Comparison of ENCODE assay signal across 22 cellular contexts in genomic region chr11:104098132-104098531, GRCh38.
A peak's percentile ranks its signal among the peaks of the same experiment; 100 is the strongest.
DNase-seq lines count a peak whose midpoint lies in the region; ATAC-seq and TF ChIP-seq lines count a peak whose summit lies in the region.
"Had no signal": no experiment of that assay in that cellular context is flagged by ENCODE, and none has a peak within 500 bp of the region (broad histone marks: within the 10 kb centered on the region; RNA-seq: fewer than 3 reads in every experiment).

No MANE protein-coding gene starts in this region.

- peak overlapping the region; percentile 39; the same call in 1 of the 2 replicates for H3K4me2 ChIP-seq in OCI-LY3 (ENCODE audit: low read length)
- no peak overlapping the region for H3K4me2 ChIP-seq in GM23248 (ENCODE audit: unreplicated experiment)
- H3K4me2 ChIP-seq: KMS-11 had no signal

- in situ Hi-C loops in GM23248 (cut with MboI) = no loop called here

- H3K4me1 ChIP-seq in OCI-LY3 (ENCODE audit: low read length) (peaks cover 10% of the 10 kb centered on the region), GM23248 (ENCODE audit: insufficient read depth) (0 out of 2 replicates have a peak, but pooled peaks cover 3% of the 10 kb centered on the region)
- H3K4me1 ChIP-seq: adrenal gland had no signal

- ATAC-seq in GM18517 (IDR thresholded peaks at IDR 0.05; ENCODE audit: unreplicated experiment) (peak; percentile 79), GM19351 (IDR thresholded peaks at IDR 0.05; ENCODE audit: unreplicated experiment) (peak; percentile 84), HG02981 (IDR thresholded peaks at IDR 0.05; ENCODE audit: unreplicated experiment) (peak; percentile 73), GM21786 (IDR thresholded peaks at IDR 0.05; ENCODE audit: unreplicated experiment) (no peak)
- ATAC-seq: activated CD4-positive, alpha-beta T cell treated with anti-CD3 and anti-CD28 coated beads for 36 hours; sciatic nerve; stimulated activated naive CD8-positive, alpha-beta T cell treated with anti-CD3 and anti-CD28 coated beads, Interleukin-15, Interleukin-2, amounts not matched to agents 100 U/mL and 50 U/mL, for 24 hours; T-helper 17 cell had no signal

- H3K79me2 ChIP-seq in OCI-LY3 (ENCODE audit: low read length) = no peaks in the 10 kb centered on the region
- no peaks in the 10 kb centered on the region for H3K79me2 ChIP-seq in GM23248 (ENCODE audit: insufficient read depth)

- H3K27me3 ChIP-seq in OCI-LY3 (ENCODE audit: low read depth, low read length) (no peaks in the 10 kb centered on the region), GM23248 (replicated peaks; ENCODE audit: insufficient read depth) (no peaks in the 10 kb centered on the region)
- H3K27me3 ChIP-seq: adrenal gland had no signal

- no peaks in the 10 kb centered on the region for H3K9me2 ChIP-seq in GM23248 (ENCODE audit: insufficient read depth)

- no peak for DNase-seq in stimulated activated CD4-positive, alpha-beta T cell treated with anti-CD3 and anti-CD28 coated beads, Interleukin-12 subunit alpha, Interleukin-12 subunit beta, amount 100 ng/mL, for 4 hours
- DNase-seq in GM23248 = no peak
- DNase-seq: activated CD4-positive, alpha-beta T cell treated with anti-CD3 and anti-CD28 coated beads for 36 hours; activated T-cell treated with anti-CD3 and anti-CD28 coated beads, Interleukin-2, amount 50 U/mL, for 24 hours; adrenal gland; effector CD8-positive, alpha-beta T cell; mesenchymal stem cell; NCI-H187 treated with DMSO at 0.1 percent for 48 hours; NCI-H69; stimulated activated naive CD8-positive, alpha-beta T cell treated with anti-CD3 and anti-CD28 coated beads, Interleukin-15, Interleukin-2, amounts not matched to agents 100 U/mL and 50 U/mL, for 24 hours; T-helper 17 cell had no signal

- H4K20me1 ChIP-seq in OCI-LY3 (ENCODE audit: insufficient read depth, low read length) (no peaks in the 10 kb centered on the region), GM23248 (ENCODE audit: insufficient read depth) (no peaks in the 10 kb centered on the region)

- WGBS in GM23248 (ENCODE audit: low coverage in 1 of 2, low lambda C conversion rate in 2 of 2, missing lambda C conversion rate in 2 of 2), 2 experiments = 79 to 81% methylated on average over 1 of the region's 1 CpG

- H3K4me3 ChIP-seq in OCI-LY3 (ENCODE audit: low read length) = peak overlapping the region; percentile 21; the same call in 1 of the 2 replicates
- no peak overlapping the region for H3K4me3 ChIP-seq in GM23248
- H3K4me3 ChIP-seq: adrenal gland, SK-N-MC, thoracic aorta had no signal

- H3K27ac ChIP-seq in OCI-LY3 (ENCODE audit: low read length) (no peak overlapping the region), GM23248 (no peak overlapping the region)
- H3K27ac ChIP-seq: adrenal gland, C4-2B, KMS-11, RWPE1, SK-N-MC, thoracic aorta had no signal

- H3K36me3 ChIP-seq in OCI-LY3 (replicated peaks; ENCODE audit: low read depth, low read length) (no peaks in the 10 kb centered on the region), GM23248 (ENCODE audit: low read depth) (no peaks in the 10 kb centered on the region)
- H3K36me3 ChIP-seq: adrenal gland, thoracic aorta had no signal

- H2AFZ ChIP-seq in OCI-LY3 (ENCODE audit: low read depth, low read length) (no peak overlapping the region), GM23248 (no peak overlapping the region)

- no peak overlapping the region for H3K9ac ChIP-seq in OCI-LY3 (ENCODE audit: low read length)
- H3K9ac ChIP-seq in GM23248 = no peak overlapping the region
- H3K9ac ChIP-seq: KMS-11 had no signal

- no peak for TF ChIP-seq CTCF in OCI-LY3 (IDR thresholded peaks at IDR 0.05; ENCODE audit: low read depth, low read length)

- H3F3A ChIP-seq in GM23248 (ENCODE audit: insufficient read depth) = no peaks in the 10 kb centered on the region

- no peaks in the 10 kb centered on the region for H3K9me3 ChIP-seq in OCI-LY3 (ENCODE audit: insufficient read depth, low read length)
- no peaks in the 10 kb centered on the region for H3K9me3 ChIP-seq in GM23248 (ENCODE audit: low read depth)
- H3K9me3 ChIP-seq: adrenal gland, thoracic aorta had no signal
